ENCODE assay signal across 2 cellular contexts in genomic region chr19:37829526-37829925, GRCh38.
TF ChIP-seq lines count a peak whose summit lies in the region.

No MANE protein-coding gene starts in this region.

TF ChIP-seq in liver, 16 proteins besides CTCF, POLR2A, EP300 and RAD21:
- TF ChIP-seq, protein P1, sequence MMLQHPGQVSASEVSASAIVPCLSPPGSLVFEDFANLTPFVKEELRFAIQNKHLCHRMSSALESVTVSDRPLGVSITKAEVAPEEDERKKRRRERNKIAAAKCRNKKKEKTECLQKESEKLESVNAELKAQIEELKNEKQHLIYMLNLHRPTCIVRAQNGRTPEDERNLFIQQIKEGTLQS (IDR thresholded peaks at IDR 0.05), result no peak
- TF ChIP-seq, protein P2, sequence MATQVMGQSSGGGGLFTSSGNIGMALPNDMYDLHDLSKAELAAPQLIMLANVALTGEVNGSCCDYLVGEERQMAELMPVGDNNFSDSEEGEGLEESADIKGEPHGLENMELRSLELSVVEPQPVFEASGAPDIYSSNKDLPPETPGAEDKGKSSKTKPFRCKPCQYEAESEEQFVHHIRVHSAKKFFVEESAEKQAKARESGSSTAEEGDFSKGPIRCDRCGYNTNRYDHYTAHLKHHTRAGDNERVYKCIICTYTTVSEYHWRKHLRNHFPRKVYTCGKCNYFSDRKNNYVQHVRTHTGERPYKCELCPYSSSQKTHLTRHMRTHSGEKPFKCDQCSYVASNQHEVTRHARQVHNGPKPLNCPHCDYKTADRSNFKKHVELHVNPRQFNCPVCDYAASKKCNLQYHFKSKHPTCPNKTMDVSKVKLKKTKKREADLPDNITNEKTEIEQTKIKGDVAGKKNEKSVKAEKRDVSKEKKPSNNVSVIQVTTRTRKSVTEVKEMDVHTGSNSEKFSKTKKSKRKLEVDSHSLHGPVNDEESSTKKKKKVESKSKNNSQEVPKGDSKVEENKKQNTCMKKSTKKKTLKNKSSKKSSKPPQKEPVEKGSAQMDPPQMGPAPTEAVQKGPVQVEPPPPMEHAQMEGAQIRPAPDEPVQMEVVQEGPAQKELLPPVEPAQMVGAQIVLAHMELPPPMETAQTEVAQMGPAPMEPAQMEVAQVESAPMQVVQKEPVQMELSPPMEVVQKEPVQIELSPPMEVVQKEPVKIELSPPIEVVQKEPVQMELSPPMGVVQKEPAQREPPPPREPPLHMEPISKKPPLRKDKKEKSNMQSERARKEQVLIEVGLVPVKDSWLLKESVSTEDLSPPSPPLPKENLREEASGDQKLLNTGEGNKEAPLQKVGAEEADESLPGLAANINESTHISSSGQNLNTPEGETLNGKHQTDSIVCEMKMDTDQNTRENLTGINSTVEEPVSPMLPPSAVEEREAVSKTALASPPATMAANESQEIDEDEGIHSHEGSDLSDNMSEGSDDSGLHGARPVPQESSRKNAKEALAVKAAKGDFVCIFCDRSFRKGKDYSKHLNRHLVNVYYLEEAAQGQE (IDR thresholded peaks at IDR 0.05), result no peak
- TF ChIP-seq HNF4G (IDR thresholded peaks at IDR 0.05) (no peak), EGR1 (IDR thresholded peaks at IDR 0.05; ENCODE audit: low read depth in 2 of 2) (no peak), NR2F2 (IDR thresholded peaks at IDR 0.05) (no peak), YY1 (IDR thresholded peaks at IDR 0.05) (no peak), HNF4A (conservative IDR thresholded peaks at IDR 0.05) (no peak), SP1 (IDR thresholded peaks at IDR 0.05) (no peak), RXRA (IDR thresholded peaks at IDR 0.05) (no peak), FOXA2 (IDR thresholded peaks at IDR 0.05) (no peak), GABPA (IDR thresholded peaks at IDR 0.05 in 1 of 2, conservative IDR thresholded peaks at IDR 0.05 in 1 of 2) (no peak)
- TF ChIP-seq, protein P3, sequence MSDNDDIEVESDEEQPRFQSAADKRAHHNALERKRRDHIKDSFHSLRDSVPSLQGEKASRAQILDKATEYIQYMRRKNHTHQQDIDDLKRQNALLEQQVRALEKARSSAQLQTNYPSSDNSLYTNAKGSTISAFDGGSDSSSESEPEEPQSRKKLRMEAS (IDR thresholded peaks at IDR 0.05), result no peak
- TF ChIP-seq, protein P4, sequence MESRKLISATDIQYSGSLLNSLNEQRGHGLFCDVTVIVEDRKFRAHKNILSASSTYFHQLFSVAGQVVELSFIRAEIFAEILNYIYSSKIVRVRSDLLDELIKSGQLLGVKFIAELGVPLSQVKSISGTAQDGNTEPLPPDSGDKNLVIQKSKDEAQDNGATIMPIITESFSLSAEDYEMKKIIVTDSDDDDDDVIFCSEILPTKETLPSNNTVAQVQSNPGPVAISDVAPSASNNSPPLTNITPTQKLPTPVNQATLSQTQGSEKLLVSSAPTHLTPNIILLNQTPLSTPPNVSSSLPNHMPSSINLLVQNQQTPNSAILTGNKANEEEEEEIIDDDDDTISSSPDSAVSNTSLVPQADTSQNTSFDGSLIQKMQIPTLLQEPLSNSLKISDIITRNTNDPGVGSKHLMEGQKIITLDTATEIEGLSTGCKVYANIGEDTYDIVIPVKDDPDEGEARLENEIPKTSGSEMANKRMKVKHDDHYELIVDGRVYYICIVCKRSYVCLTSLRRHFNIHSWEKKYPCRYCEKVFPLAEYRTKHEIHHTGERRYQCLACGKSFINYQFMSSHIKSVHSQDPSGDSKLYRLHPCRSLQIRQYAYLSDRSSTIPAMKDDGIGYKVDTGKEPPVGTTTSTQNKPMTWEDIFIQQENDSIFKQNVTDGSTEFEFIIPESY (IDR thresholded peaks at IDR 0.05), result no peak

TF ChIP-seq in H1, 55 proteins besides CTCF, POLR2A, EP300 and RAD21:
- TF ChIP-seq PHF8 (conservative IDR thresholded peaks at IDR 0.05; ENCODE audit: low read depth, low read length) (no peak), BACH1 (IDR thresholded peaks at IDR 0.05; ENCODE audit: low read length) (no peak), SP2 (IDR thresholded peaks at IDR 0.05; ENCODE audit: low read length) (no peak), E2F6 (IDR thresholded peaks at IDR 0.05) (peak; percentile 57; the same call in 1 of the 2 replicates)
TF ChIP-seq in H1: peak in this region for 1.
